13 cellular contexts compared by ENCODE assay signal in genomic region chr1:14598007-14598497, GRCh38. TPM values are rescaled to one million over a fixed set of nuclear protein-coding genes. Genes with fewer than 3 reads are reported as not detected.
DNase-seq lines count a peak whose midpoint lies in the region; ATAC-seq, FAIRE-seq and TF ChIP-seq lines count a peak whose summit lies in the region.
"Had no signal": no experiment of that assay in that cellular context is flagged by ENCODE, and none has a peak within 500 bp of the region (broad histone marks: within the 10 kb centered on the region; RNA-seq: fewer than 3 reads in every experiment).

No MANE protein-coding gene starts in this region.

- H3K27me3 ChIP-seq in breast epithelium: peaks cover 3 to 11% of the 10 kb centered on the region in 2 donors
- peaks cover 1 to 25% (median 19%) of the 10 kb centered on the region in 4 experiments for H3K27me3 ChIP-seq in H1 (replicated peaks in 1 of 4; ENCODE audit: control insufficient read depth in 3 of 4, extremely low read depth in 1 of 4, insufficient read depth in 3 of 4, low read length in 3 of 4)
- H3K27me3 ChIP-seq in muscle layer of colon (ENCODE audit: control insufficient read depth in 1 of 2, insufficient read depth in 2 of 2, low read length in 2 of 2): peaks cover 11 to 45% of the 10 kb centered on the region in 2 donors

- WGBS in H1 (ENCODE audit: extremely low coverage in 1 of 2, insufficient coverage in 1 of 2, insufficient read length in 1 of 2, insufficient replicate concordance in 2 of 2, low coverage in 1 of 2, low lambda C conversion rate in 2 of 2, missing lambda C conversion rate in 1 of 2), 2 experiments: 4% methylated on average over 19 of the region's 26 CpGs; no CpG with 5 or more reads in 1 of the 2 experiments

- no peak for ATAC-seq in HG02642 (IDR thresholded peaks at IDR 0.05; ENCODE audit: poor library complexity, unreplicated experiment)
- ATAC-seq: stimulated activated effector memory CD8-positive, alpha-beta T cell treated with anti-CD3 and anti-CD28 coated beads, Interleukin-12 subunit alpha, Interleukin-12 subunit beta, amount 100 ng/mL, for 72 hours had no signal

- no peaks in the 10 kb centered on the region for H3K9me3 Mint-ChIP-seq in MCF 10A (ENCODE audit: unreplicated experiment)
- H3K9me3 Mint-ChIP-seq: IgD-negative memory B cell; stimulated activated effector memory CD8-positive, alpha-beta T cell treated with anti-CD3 and anti-CD28 coated beads, Interleukin-12 subunit alpha, Interleukin-12 subunit beta, amount 100 ng/mL, for 72 hours had no signal

- peak overlapping the region; percentile 55; the same call in 1 of the 2 replicates for H2BK5ac ChIP-seq in H1 (ENCODE audit: low read depth, low read length)

- peak overlapping the region; percentile 81 to 87 for H3K4me2 ChIP-seq in H1 (ENCODE audit: insufficient read depth in 1 of 2, low read depth in 2 of 2, low read length in 2 of 2)

- H3K27me3 Mint-ChIP-seq in MCF 10A (ENCODE audit: insufficient read depth, unreplicated experiment): peaks cover 57% of the 10 kb centered on the region

- no peaks in the 10 kb centered on the region for H3K36me3 ChIP-seq in breast epithelium
- H3K36me3 ChIP-seq in H1 (ENCODE audit: control insufficient read depth in 2 of 4, insufficient read depth in 4 of 4, low read length in 3 of 4): no peaks in the 10 kb centered on the region
- H3K36me3 ChIP-seq in muscle layer of colon (ENCODE audit: insufficient read depth, low read length): no peaks in the 10 kb centered on the region

- H3K23ac ChIP-seq in H1 (ENCODE audit: insufficient read length): no peak overlapping the region

- peak overlapping the region; percentile 51; the same call in 1 of the 2 replicates for H3K18ac ChIP-seq in H1 (ENCODE audit: extremely low read depth, low read length)

- H3K9ac ChIP-seq in H1 (replicated peaks in 1 of 4; ENCODE audit: extremely low read depth in 1 of 4, low read depth in 3 of 4, low read length in 3 of 4) (peak overlapping the region; percentile 31 to 57 (median 48); a peak in 5 of 7 replicates), muscle layer of colon (ENCODE audit: low read length) (no peak overlapping the region)

- H3K4me1 Mint-ChIP-seq in MCF 10A (ENCODE audit: insufficient read depth, unreplicated experiment): no peaks in the 10 kb centered on the region
- H3K4me1 Mint-ChIP-seq: stimulated activated effector memory CD8-positive, alpha-beta T cell treated with anti-CD3 and anti-CD28 coated beads, Interleukin-12 subunit alpha, Interleukin-12 subunit beta, amount 100 ng/mL, for 72 hours had no signal

- TF ChIP-seq POLR2A in breast epithelium (IDR thresholded peaks at IDR 0.05) (no peak), H1 (IDR thresholded peaks at IDR 0.05; ENCODE audit: control extremely low read depth in 1 of 2, low read depth in 2 of 2, low read length in 2 of 2) (peak in 1 of 2 experiments; percentile 42; a peak in 1 of 3 replicates)

- peak overlapping the region; percentile 44 for H4K91ac ChIP-seq in H1 (replicated peaks; ENCODE audit: insufficient read length, low read length)

- H3K9me3 ChIP-seq in breast epithelium (no peaks in the 10 kb centered on the region), H1 (ENCODE audit: insufficient read depth in 2 of 2, low read depth in 1 of 2, low read length in 1 of 2) (no peaks in the 10 kb centered on the region), muscle layer of colon (ENCODE audit: low read length) (no peaks in the 10 kb centered on the region)

- H2AK5ac ChIP-seq in H1 (ENCODE audit: low read depth, low read length): no peak overlapping the region

- POLR2A ChIA-PET in MCF 10A (lab: Yijun Ruan, JAX) (no interaction called here), H1 (lab: Charles Lee; ENCODE audit: partially characterized antibody) (interaction anchor here (0.6 to 3.4 kb wide), 7 partner anchors 10 to 425 kb away, joined by 3 to 11 read pairs (median 4); no protein-coding TSS in a partner anchor)

- no peak overlapping the region for H2BK15ac ChIP-seq in H1 (ENCODE audit: low read length)

- H3K4me3 ChIP-seq in breast epithelium (peak overlapping the region; percentile 44 to 80 (median 66)), H1 (ENCODE audit: extremely low read depth in 1 of 4, insufficient read depth in 2 of 4, low read depth in 3 of 4, low read length in 4 of 4) (peak overlapping the region; percentile 71 to 88 (median 71)), muscle layer of colon (ENCODE audit: low read depth in 1 of 2, low read length in 2 of 2) (peak overlapping the region; percentile 27 to 50)

- no peak overlapping the region for H3K14ac ChIP-seq in H1 (ENCODE audit: insufficient read length)

- TF ChIP-seq RAD21 in H1 (IDR thresholded peaks at IDR 0.05 in 1 of 2, conservative IDR thresholded peaks at IDR 0.05 in 1 of 2; ENCODE audit: low read depth in 2 of 2, low read length in 2 of 2): no peak

- H4K20me1 ChIP-seq in H1 (replicated peaks in 1 of 2; ENCODE audit: control insufficient read depth in 1 of 2, insufficient read depth in 2 of 2, low read length in 2 of 2): no peaks in the 10 kb centered on the region

- H3K79me1 ChIP-seq in H1 (ENCODE audit: low read depth, low read length): no peaks in the 10 kb centered on the region

- no peak overlapping the region; the same call in 1 of the 2 replicates for H2AFZ ChIP-seq in H1 (ENCODE audit: low read length)

- H3K79me2 ChIP-seq in H1 (ENCODE audit: control insufficient read depth in 1 of 2, insufficient read depth in 2 of 2, low read length in 2 of 2): peaks cover 0 to 11% of the 10 kb centered on the region in 2 experiments; a peak in 1 of 4 replicates

- H3K4me3 Mint-ChIP-seq in MCF 10A (ENCODE audit: unreplicated experiment): no peak overlapping the region
- H3K4me3 Mint-ChIP-seq: B cell; stimulated activated effector memory CD8-positive, alpha-beta T cell treated with anti-CD3 and anti-CD28 coated beads, Interleukin-12 subunit alpha, Interleukin-12 subunit beta, amount 100 ng/mL, for 72 hours had no signal

- H3K4me1 ChIP-seq in breast epithelium (peaks cover 0 to 4% of the 10 kb centered on the region in 2 donors), H1 (replicated peaks in 1 of 4; ENCODE audit: control insufficient read depth in 3 of 4, insufficient read depth in 4 of 4, low read length in 3 of 4) (peaks cover 18 to 39% (median 25%) of the 10 kb centered on the region in 4 experiments), muscle layer of colon (ENCODE audit: insufficient read depth, low read length) (no peaks in the 10 kb centered on the region)

- H3K23me2 ChIP-seq in H1 (ENCODE audit: low read depth, low read length): peaks cover 16% of the 10 kb centered on the region; the same call in 1 of the 2 replicates

- TF ChIP-seq EP300 in H1 (IDR thresholded peaks at IDR 0.05; ENCODE audit: borderline replicate concordance in 1 of 2, low read depth in 2 of 2, low read length in 2 of 2): no peak

- CTCF ChIA-PET in MCF 10A (lab: Yijun Ruan, JAX) (interaction anchor here (0.8 to 1.0 kb wide), 2 partner anchors 27 to 430 kb away, joined by 3 to 5 read pairs; no protein-coding TSS in a partner anchor), H1 (lab: Charles Lee; ENCODE audit: partially characterized antibody) (interaction anchor here (0.6 to 2.0 kb wide), 7 partner anchors 10 to 617 kb away, joined by 3 to 5 read pairs (median 3); no protein-coding TSS in a partner anchor)

- peak overlapping the region; percentile 45 for H4K8ac ChIP-seq in H1 (ENCODE audit: extremely low read depth, insufficient read depth, low read length)

- no peak overlapping the region for H3K27ac Mint-ChIP-seq in MCF 10A (ENCODE audit: low read depth, unreplicated experiment)
- H3K27ac Mint-ChIP-seq: B cell; IgD-negative memory B cell; stimulated activated effector memory CD8-positive, alpha-beta T cell treated with anti-CD3 and anti-CD28 coated beads, Interleukin-12 subunit alpha, Interleukin-12 subunit beta, amount 100 ng/mL, for 72 hours had no signal

- no peak overlapping the region for H2BK120ac ChIP-seq in H1 (replicated peaks; ENCODE audit: low read depth, low read length)

- TF ChIP-seq CTCF in breast epithelium (IDR thresholded peaks at IDR 0.05) (no peak), MCF 10A (IDR thresholded peaks at IDR 0.05; ENCODE audit: unreplicated experiment) (no peak), H1 (IDR thresholded peaks at IDR 0.05; ENCODE audit: control extremely low read depth in 1 of 3, insufficient read depth in 1 of 3, low read depth in 1 of 3, low read length in 3 of 3) (no peak)

- DNase-seq in breast epithelium (ENCODE audit: low spot score in 2 of 2) (no peak), MCF 10A (ENCODE audit: unreplicated experiment) (no peak), H1 (ENCODE audit: low read depth in 1 of 2, low spot score in 2 of 2) (peak in 1 of 2 experiments; percentile 74), urothelium cell line (ENCODE audit: low spot score) (peak; percentile 69), H4 (ENCODE audit: low spot score) (no peak)
- DNase-seq in activated CD4-positive, alpha-beta T cell treated with anti-CD3 and anti-CD28 coated beads, Interleukin-2, amount 50 U/mL, for 4 hours: no peak
- DNase-seq: T-helper 9 cell had no signal

- H2BK12ac ChIP-seq in H1 (ENCODE audit: low read depth, low read length): 0 out of 2 replicates have a peak overlapping the region, but pooled peaks have one; percentile 71

- H3K4ac ChIP-seq in H1 (replicated peaks; ENCODE audit: insufficient read length, low read depth, low read length): no peak overlapping the region

- intact Hi-C loops in breast epithelium (cut with DNase I; ENCODE audit: low total_unique reads) (no loop called here), MCF 10A (cut with micrococcal nuclease) (no loop called here)

- H3K27ac ChIP-seq in breast epithelium: peak overlapping the region; percentile 36 to 66
- no peak overlapping the region for H3K27ac ChIP-seq in H1 (ENCODE audit: low read depth, low read length)
- no peak overlapping the region for H3K27ac ChIP-seq in muscle layer of colon (ENCODE audit: low read depth, low read length)

- peak overlapping the region; percentile 57; the same call in 1 of the 2 replicates for H2BK20ac ChIP-seq in H1 (ENCODE audit: low read length)

- FAIRE-seq in H1 (lab: Jason Lieb, UNC) (no peak), urothelium cell line (lab: Jason Lieb, UNC) (no peak)
- FAIRE-seq: bronchial epithelial cell had no signal

- H3K36me3 Mint-ChIP-seq in MCF 10A (ENCODE audit: insufficient read depth, unreplicated experiment): no peaks in the 10 kb centered on the region
- H3K36me3 Mint-ChIP-seq: IgD-negative memory B cell; stimulated activated effector memory CD8-positive, alpha-beta T cell treated with anti-CD3 and anti-CD28 coated beads, Interleukin-12 subunit alpha, Interleukin-12 subunit beta, amount 100 ng/mL, for 72 hours had no signal

- no peak overlapping the region for H3K56ac ChIP-seq in H1 (replicated peaks; ENCODE audit: insufficient read length, low read depth, low read length)

- no TSS peak for BruUV-seq in MCF 10A (replicated peaks; lab: Mats Ljungman, UMichigan)

- peak overlapping the region; percentile 39 for H4K5ac ChIP-seq in H1 (ENCODE audit: insufficient read length, low read depth, low read length)

RNA-seq across cellular contexts. Expression of gene KAZN, which starts 0.4 kb away (rescaled TPM):
- total RNA-seq in breast epithelium (10 to 100 TPM; 12.2 to 16.4 (median 16.2) TPM), MCF 10A (2022) (3.3 and 4.2 TPM in 2 replicates)
- total RNA-seq in H1 (2021; fragmentation: NEBNext Ultra II Directional; extraction: Animal tissue kit (Norgen Biotek cat#: 25700)): 10.6 and 11.8 TPM in 2 replicates
- polyA plus RNA-seq in H1 (2011; rRNA removed): 3.7 and 5.0 TPM in 2 replicates
- polyA plus RNA-seq in H1 (2011; cell fraction: cytosol; rRNA removed): 4.4 TPM
- polyA plus RNA-seq in H1 (2011; cell fraction: nucleus; rRNA removed): 6.7 TPM
- polyA plus RNA-seq in H1 (2012, experiment 1 of 2): 6.4 to 7.4 TPM (median 6.8 TPM) in 4 replicates
- polyA plus RNA-seq in H1 (2012, experiment 2 of 2): 4.9 TPM
- 6.0 TPM for polyA plus RNA-seq in H1 (2013, experiment 1 of 2)
- 6.3 TPM for polyA plus RNA-seq in H1 (2013, experiment 2 of 2)
- 3.5 and 3.8 TPM in 2 replicates for polyA minus RNA-seq in H1 (2011; rRNA and poly(A)+ RNA removed)
- polyA minus RNA-seq in H1 (2011; cell fraction: cytosol; rRNA and poly(A)+ RNA removed): 5.4 TPM
- 7.0 TPM for polyA minus RNA-seq in H1 (2011; cell fraction: nucleus; rRNA and poly(A)+ RNA removed)
- total RNA-seq in H4 (2014; rRNA removed; shearing (Covaris generic)): 0.51 and 1.6 TPM in 2 replicates
- polyA plus RNA-seq: IgD-negative memory B cell had no signal

Comparison
In these comparisons a context has a peak if more than half of its experiments do, and no peak if none do; other contexts are left out.
1. H3K27ac ChIP-seq: peak in breast epithelium (2 of 2); none in H1 (single experiment) and muscle layer of colon (single experiment).
2. Peak in every context shown above with its lines, with median percentiles within 50 percentile points of each other: H3K4me3 ChIP-seq.